Comparison of ENCODE assay signal across 7 cellular contexts in genomic region chr11:82995754-82996398, GRCh38.
DNase-seq lines count a peak whose midpoint lies in the region; ATAC-seq and TF ChIP-seq lines count a peak whose summit lies in the region.

No MANE protein-coding gene starts in this region.

- H3K4me1 Mint-ChIP-seq in brain (peaks cover 34% of the 10 kb centered on the region), Calu3 (ENCODE audit: low read depth, unreplicated experiment) (no peaks in the 10 kb centered on the region)

- CTCF ChIA-PET in Calu3 (lab: Charles Lee), result no interaction called here

- DNase-seq in skeletal muscle cell (ENCODE audit: low read depth), result peak; percentile 25
- no peak for DNase-seq in Calu3
- DNase-seq in posterior vena cava (ENCODE audit: low spot score), result no peak
- no peak for DNase-seq in NCI-H748 treated with DMSO at 0.1 percent for 48 hours (lab: John Stamatoyannopoulos, UW)

- no peaks in the 10 kb centered on the region for H3K27me3 Mint-ChIP-seq in brain
- H3K27me3 Mint-ChIP-seq in Calu3 (ENCODE audit: unreplicated experiment), result peaks cover 13% of the 10 kb centered on the region

- H3K4me3 Mint-ChIP-seq in brain (peak overlapping the region in 1 of 5 experiments; percentile 32), Calu3 (ENCODE audit: low read depth, unreplicated experiment) (no peak overlapping the region)

- no peak overlapping the region for H3K4me3 ChIP-seq in skeletal muscle cell (ENCODE audit: low read depth, low read length)

- H3K9me3 Mint-ChIP-seq in brain (no peaks in the 10 kb centered on the region), Calu3 (ENCODE audit: low read depth, unreplicated experiment) (no peaks in the 10 kb centered on the region)

- peaks cover 24% of the 10 kb centered on the region for H3K36me3 Mint-ChIP-seq in brain
- H3K36me3 Mint-ChIP-seq in Calu3 (ENCODE audit: insufficient read depth, unreplicated experiment), result no peaks in the 10 kb centered on the region

- TF ChIP-seq CTCF in brain (conservative IDR thresholded peaks at IDR 0.05) (no peak), Calu3 (IDR thresholded peaks at IDR 0.05; ENCODE audit: unreplicated experiment) (no peak)

- intact Hi-C loops in Calu3 (cut with micrococcal nuclease; ENCODE audit: unreplicated experiment) (no loop called here), posterior vena cava (cut with DNase I) (no loop called here)

- ATAC-seq in GM18868 (IDR thresholded peaks at IDR 0.05; ENCODE audit: unreplicated experiment) (peak; percentile 36), HG02938 (IDR thresholded peaks at IDR 0.05; ENCODE audit: unreplicated experiment) (peak; percentile 34)

- BruUV-seq in Calu3 (replicated peaks; lab: Mats Ljungman, UMichigan), result no TSS peak

- H3K27ac Mint-ChIP-seq in brain (peak overlapping the region in 3 of 5 experiments; percentile 68 to 80 (median 80)), Calu3 (ENCODE audit: unreplicated experiment) (no peak overlapping the region)
